Comparison of ENCODE assay signal across 16 cellular contexts in the genomic region with DNA sequence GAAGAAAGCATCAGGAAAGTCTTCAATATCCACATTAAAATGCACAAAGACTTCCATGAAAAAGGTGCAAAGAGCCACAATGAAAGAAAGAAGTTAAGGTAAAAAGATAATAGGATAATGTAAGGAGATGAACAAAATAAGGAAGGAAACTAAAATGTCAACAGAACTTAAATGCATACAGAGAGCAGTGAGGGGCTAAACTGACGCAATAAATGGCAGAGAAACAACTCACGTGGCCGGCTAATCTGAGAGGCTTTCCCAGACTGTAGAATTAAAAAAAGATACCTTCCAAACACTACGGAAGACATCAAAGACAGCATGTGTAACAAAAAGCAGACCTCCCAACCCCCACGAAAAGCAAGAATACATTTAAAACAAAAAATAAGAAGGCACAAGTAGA.
A peak's percentile ranks its signal among the peaks of the same experiment; 100 is the strongest.
DNase-seq lines count a peak whose midpoint lies in the region; ATAC-seq, FAIRE-seq and TF ChIP-seq lines count a peak whose summit lies in the region.
"Had no signal": no experiment of that assay in that cellular context is flagged by ENCODE, and none has a peak within 500 bp of the region (broad histone marks: within the 10 kb centered on the region; RNA-seq: fewer than 3 reads in every experiment).

No MANE protein-coding gene starts in this region.

- no peak overlapping the region for H2AFZ ChIP-seq in astrocyte (ENCODE audit: low read depth, low read length)

- ATAC-seq in omental fat pad (ENCODE audit: low FRiP score) = no peak
- ATAC-seq: Right ventricle myocardium inferior had no signal

- H3K27ac Mint-ChIP-seq in activated naive CD4-positive, alpha-beta T cell treated with anti-CD3 and anti-CD28 coated beads, Interleukin-2, amount 50 U/mL, for 24 hours = peak overlapping the region; percentile 38
- peak overlapping the region; percentile 55 for H3K27ac Mint-ChIP-seq in astrocyte (ENCODE audit: unreplicated experiment)

- no peak for DNase-seq in activated naive CD4-positive, alpha-beta T cell treated with anti-CD3 and anti-CD28 coated beads, Interleukin-2, amount 50 U/mL, for 16 hours
- DNase-seq in NOMO-1 treated with dmso at 0.1 percent for 144 hours (lab: John Stamatoyannopoulos, UW; ENCODE audit: unreplicated experiment) = peak; percentile 6
- no peak for DNase-seq in astrocyte (ENCODE audit: low read depth)
- no peak for DNase-seq in COLO668 (lab: John Stamatoyannopoulos, UW; ENCODE audit: unreplicated experiment)
- no peak for DNase-seq in omental fat pad (ENCODE audit: low spot score)
- no peak for DNase-seq in GM13976 (ENCODE audit: low spot score)
- DNase-seq: NCI-H1092 treated with DMSO at 0.1 percent for 48 hours, NCI-H2081 treated with DMSO at 0.1 percent for 48 hours, NCI-H510A treated with DMSO at 0.1 percent for 48 hours, NCI-H82, Peyer's patch had no signal

- H3K4me3 ChIP-seq in astrocyte (ENCODE audit: insufficient read depth, low read depth, low read length) = no peak overlapping the region
- H3K4me3 ChIP-seq: BLaER1 treated with 17β-estradiol and CSF1 and Interleukin-3, amounts not matched to agents 10 nM and 100 nM; Peyer's patch had no signal

- peaks cover 42% of the 10 kb centered on the region for H3K4me1 Mint-ChIP-seq in activated naive CD4-positive, alpha-beta T cell treated with anti-CD3 and anti-CD28 coated beads, Interleukin-2, amount 50 U/mL, for 24 hours
- H3K4me1 Mint-ChIP-seq in astrocyte (ENCODE audit: low read depth, unreplicated experiment) = peaks cover 17% of the 10 kb centered on the region

- TF ChIP-seq CTCF in astrocyte (IDR thresholded peaks at IDR 0.05; ENCODE audit: insufficient read depth, low read depth, low read length) (no peak), omental fat pad (IDR thresholded peaks at IDR 0.05) (no peak), GM13976 (IDR thresholded peaks at IDR 0.05; ENCODE audit: borderline replicate concordance, control extremely low read depth, extremely low read depth, insufficient read depth, missing control alignments) (no peak)

- no peaks in the 10 kb centered on the region for H3K27me3 ChIP-seq in astrocyte (ENCODE audit: insufficient read depth, low read length)
- H3K27me3 ChIP-seq: BLaER1 treated with 17β-estradiol and CSF1 and Interleukin-3, amounts not matched to agents 10 nM and 100 nM; Peyer's patch had no signal

- no peaks in the 10 kb centered on the region for H3K27me3 Mint-ChIP-seq in activated naive CD4-positive, alpha-beta T cell treated with anti-CD3 and anti-CD28 coated beads, Interleukin-2, amount 50 U/mL, for 24 hours
- no peaks in the 10 kb centered on the region for H3K27me3 Mint-ChIP-seq in astrocyte (ENCODE audit: low read depth, unreplicated experiment)

- H3K4me2 ChIP-seq in astrocyte (ENCODE audit: low read length) = no peak overlapping the region
- H3K4me2 ChIP-seq: BLaER1 treated with 17β-estradiol and CSF1 and Interleukin-3, amounts not matched to agents 10 nM and 100 nM had no signal

- H4K20me1 ChIP-seq in astrocyte (ENCODE audit: insufficient read depth, low read length) = no peaks in the 10 kb centered on the region

- H3K4me3 Mint-ChIP-seq in activated naive CD4-positive, alpha-beta T cell treated with anti-CD3 and anti-CD28 coated beads, Interleukin-2, amount 50 U/mL, for 24 hours = no peak overlapping the region
- H3K4me3 Mint-ChIP-seq in astrocyte (ENCODE audit: unreplicated experiment) = peak overlapping the region; percentile 7

- no peak for FAIRE-seq in astrocyte (lab: Jason Lieb, UNC)
- FAIRE-seq: A204.1, H54 had no signal

- no peaks in the 10 kb centered on the region for H3K36me3 ChIP-seq in astrocyte (ENCODE audit: insufficient read depth, low read length)
- H3K36me3 ChIP-seq: BLaER1 treated with 17β-estradiol and CSF1 and Interleukin-3, amounts not matched to agents 10 nM and 100 nM; Peyer's patch had no signal

- peaks cover 6% of the 10 kb centered on the region for H3K36me3 Mint-ChIP-seq in activated naive CD4-positive, alpha-beta T cell treated with anti-CD3 and anti-CD28 coated beads, Interleukin-2, amount 50 U/mL, for 24 hours
- H3K36me3 Mint-ChIP-seq in astrocyte (ENCODE audit: low read depth, unreplicated experiment) = no peaks in the 10 kb centered on the region

- H3K9me3 ChIP-seq in astrocyte (ENCODE audit: insufficient read depth, low read depth, low read length) = no peaks in the 10 kb centered on the region
- H3K9me3 ChIP-seq: Peyer's patch had no signal

- in situ Hi-C loops in GM13976 (cut with MboI; ENCODE audit: low sequenced_read_pairs, unreplicated experiment) = no loop called here

- no peaks in the 10 kb centered on the region for H3K9me3 Mint-ChIP-seq in activated naive CD4-positive, alpha-beta T cell treated with anti-CD3 and anti-CD28 coated beads, Interleukin-2, amount 50 U/mL, for 24 hours
- no peaks in the 10 kb centered on the region for H3K9me3 Mint-ChIP-seq in astrocyte (ENCODE audit: unreplicated experiment)

- H3K79me2 ChIP-seq in astrocyte (ENCODE audit: insufficient read depth, low read length) = no peaks in the 10 kb centered on the region

- H3K9ac ChIP-seq in astrocyte (ENCODE audit: low read length) = no peak overlapping the region
- H3K9ac ChIP-seq: BLaER1 treated with 17β-estradiol and CSF1 and Interleukin-3, amounts not matched to agents 10 nM and 100 nM had no signal

- H3K27ac ChIP-seq in astrocyte (ENCODE audit: low read depth, low read length) = no peak overlapping the region
- H3K27ac ChIP-seq: BLaER1 treated with 17β-estradiol and CSF1 and Interleukin-3, amounts not matched to agents 10 nM and 100 nM; Peyer's patch had no signal

- peaks cover 6% of the 10 kb centered on the region for H3K4me1 ChIP-seq in astrocyte (ENCODE audit: insufficient read depth, low read length)
- H3K4me1 ChIP-seq: Peyer's patch had no signal
